ENCODE assay signal across 22 cellular contexts in genomic region chr4:146960634-146961033, GRCh38. TPM values are rescaled to one million over a fixed set of nuclear protein-coding genes. Genes with fewer than 3 reads are reported as not detected.
DNase-seq lines count a peak whose midpoint lies in the region; ATAC-seq and TF ChIP-seq lines count a peak whose summit lies in the region.
"Had no signal": no experiment of that assay in that cellular context is flagged by ENCODE, and none has a peak within 500 bp of the region (broad histone marks: within the 10 kb centered on the region; RNA-seq: fewer than 3 reads in every experiment).

No MANE protein-coding gene starts in this region.

- H3K27ac ChIP-seq in neural cell (ENCODE audit: low read length), result no peak overlapping the region
- no peak overlapping the region for H3K27ac ChIP-seq in endodermal cell (ENCODE audit: low read depth, low read length)
- H3K27ac ChIP-seq in upper lobe of right lung, result no peak overlapping the region
- H3K27ac ChIP-seq: HL-60, SK-N-MC had no signal

- H3K27ac Mint-ChIP-seq in endodermal cell, result no peak overlapping the region
- H3K27ac Mint-ChIP-seq: CD14-positive monocyte; CD8-positive, alpha-beta memory T cell; IgD-negative memory B cell; T-helper 1 cell treated with Interleukin-12 subunit alpha and Interleukin-12 subunit beta and Interleukin-4 antibody, amounts not matched to agents 30 μg/mL and 1 μg/mL, for 36 hours had no signal

- no peaks in the 10 kb centered on the region for H3K9me3 Mint-ChIP-seq in endodermal cell
- H3K9me3 Mint-ChIP-seq: T-helper 1 cell treated with Interleukin-12 subunit alpha and Interleukin-12 subunit beta and Interleukin-4 antibody, amounts not matched to agents 30 μg/mL and 1 μg/mL, for 36 hours had no signal

- no peak for TF ChIP-seq EP300 in neural cell (conservative IDR thresholded peaks at IDR 0.05; ENCODE audit: poor library complexity, severe bottlenecking)

- no peaks in the 10 kb centered on the region for H3K9me2 ChIP-seq in neural cell (ENCODE audit: insufficient read depth, low read length)

- intact Hi-C loops in upper lobe of right lung (cut with DNase I), result no loop called here

- H3F3A ChIP-seq in neural cell (ENCODE audit: insufficient read depth, low read length, poor library complexity, severe bottlenecking), result no peaks in the 10 kb centered on the region

- WGBS in endodermal cell (ENCODE audit: insufficient coverage in 1 of 2, insufficient read length in 1 of 2), 2 experiments, result 86 to 100% methylated on average over 1 to 2 of the region's 2 CpGs

- no peak overlapping the region for H2AFZ ChIP-seq in neural cell (ENCODE audit: low read depth, low read length)

- H3K4me3 Mint-ChIP-seq in endodermal cell, result no peak overlapping the region
- H3K4me3 Mint-ChIP-seq: CD14-positive monocyte; CD8-positive, alpha-beta memory T cell; IgD-negative memory B cell; T-helper 1 cell treated with Interleukin-12 subunit alpha and Interleukin-12 subunit beta and Interleukin-4 antibody, amounts not matched to agents 30 μg/mL and 1 μg/mL, for 36 hours had no signal

- H4K20me1 ChIP-seq in neural cell (ENCODE audit: insufficient read depth), result no peaks in the 10 kb centered on the region

- DNase-seq in GM12865 (ENCODE audit: low read depth) (peak; percentile 10), KBM-7 (peak; percentile 45), endodermal cell (no peak), upper lobe of right lung (no peak), NCI-H345 treated with DMSO at 0.1 percent for 48 hours (lab: John Stamatoyannopoulos, UW; ENCODE audit: unreplicated experiment) (no peak)
- DNase-seq: CD8-positive, alpha-beta memory T cell; DMS79 treated with DMSO at 0.1 percent for 48 hours; Karpas-422; NCI-H2029 treated with DMSO at 0.1 percent for 48 hours; NCI-H510A; SIG-M5; SW 1271; T-helper 9 cell had no signal

- H3K4me3 ChIP-seq in GM12865 (ENCODE audit: low read depth, low read length) (no peak overlapping the region), neural cell (ENCODE audit: low read length) (no peak overlapping the region), endodermal cell (ENCODE audit: low read length) (no peak overlapping the region), upper lobe of right lung (no peak overlapping the region)
- H3K4me3 ChIP-seq: SK-N-MC had no signal

- H3K36me3 ChIP-seq in neural cell (ENCODE audit: insufficient read depth, low read length) (no peaks in the 10 kb centered on the region), endodermal cell (ENCODE audit: control insufficient read depth, insufficient read depth, low read length) (no peaks in the 10 kb centered on the region), upper lobe of right lung (no peaks in the 10 kb centered on the region)

- peaks cover 3% of the 10 kb centered on the region for H3K4me1 Mint-ChIP-seq in endodermal cell
- H3K4me1 Mint-ChIP-seq: CD14-positive monocyte; CD8-positive, alpha-beta memory T cell; IgD-negative memory B cell had no signal

- ATAC-seq in GM19468 (IDR thresholded peaks at IDR 0.05; ENCODE audit: extremely low read depth, unreplicated experiment) (peak; percentile 21), HG03378 (IDR thresholded peaks at IDR 0.05; ENCODE audit: unreplicated experiment) (no peak), upper lobe of right lung (no peak)

- H3K9me3 ChIP-seq in neural cell (ENCODE audit: low read length) (no peaks in the 10 kb centered on the region), endodermal cell (ENCODE audit: control insufficient read depth, low read length) (no peaks in the 10 kb centered on the region), upper lobe of right lung (no peaks in the 10 kb centered on the region)

- no peak overlapping the region for H3K4me2 ChIP-seq in neural cell (ENCODE audit: low read length)

- H3K4me1 ChIP-seq in endodermal cell (ENCODE audit: control insufficient read depth, insufficient read depth, low read length) (peaks cover 4% of the 10 kb centered on the region), upper lobe of right lung (no peaks in the 10 kb centered on the region)

- H3K27me3 Mint-ChIP-seq in endodermal cell (ENCODE audit: insufficient read depth), result peaks cover 2% of the 10 kb centered on the region
- H3K27me3 Mint-ChIP-seq: IgD-negative memory B cell had no signal

- TF ChIP-seq CTCF in GM12865 (IDR thresholded peaks at IDR 0.05; ENCODE audit: insufficient read depth, low read depth, low read length, missing control alignments), result no peak
- TF ChIP-seq CTCF in neural cell (IDR thresholded peaks at IDR 0.05; ENCODE audit: poor library complexity, severe bottlenecking), result no peak
- no peak for TF ChIP-seq CTCF in endodermal cell (conservative IDR thresholded peaks at IDR 0.05)
- no peak for TF ChIP-seq CTCF in upper lobe of right lung (IDR thresholded peaks at IDR 0.05)

- no peaks in the 10 kb centered on the region for H3K36me3 Mint-ChIP-seq in endodermal cell (ENCODE audit: low read depth)
- H3K36me3 Mint-ChIP-seq: CD14-positive monocyte; CD8-positive, alpha-beta memory T cell had no signal

- in situ Hi-C loops in KBM-7 (cut with MboI; ENCODE audit: low pct_unique_long_range_greater_than_20kb, low sequenced_read_pairs), result no loop called here

- H3K9ac ChIP-seq in neural cell (ENCODE audit: low read length), result no peak overlapping the region
- H3K9ac ChIP-seq in endodermal cell (ENCODE audit: extremely low read depth, low read length, poor library complexity, severe bottlenecking), result no peak overlapping the region

- H3K27me3 ChIP-seq in neural cell (ENCODE audit: insufficient read depth, low read depth, low read length), result no peaks in the 10 kb centered on the region
- no peaks in the 10 kb centered on the region for H3K27me3 ChIP-seq in endodermal cell (ENCODE audit: control insufficient read depth, insufficient read depth, low read length, poor library complexity, severe bottlenecking)
- no peaks in the 10 kb centered on the region for H3K27me3 ChIP-seq in upper lobe of right lung

- no peak for TF ChIP-seq RAD21 in neural cell (conservative IDR thresholded peaks at IDR 0.05)

- H3K79me2 ChIP-seq in neural cell (replicated peaks; ENCODE audit: insufficient read depth, low read length), result no peaks in the 10 kb centered on the region

TF ChIP-seq in neural cell, 6 proteins besides CTCF, POLR2A, EP300 and RAD21:
- TF ChIP-seq EZH2 (IDR thresholded peaks at IDR 0.05; ENCODE audit: borderline replicate concordance, insufficient read depth, low read length, poor library complexity, severe bottlenecking) (no peak), POLR2AphosphoS5 (IDR thresholded peaks at IDR 0.05) (peak; percentile 23), TAF1 (IDR thresholded peaks at IDR 0.05; ENCODE audit: low read depth) (no peak), MXI1 (conservative IDR thresholded peaks at IDR 0.05; ENCODE audit: poor library complexity, severe bottlenecking) (no peak), SMC3 (conservative IDR thresholded peaks at IDR 0.05; ENCODE audit: poor library complexity) (no peak)

RNA-seq across cellular contexts. Expression of gene TTC29, which starts 15.0 kb away (rescaled TPM):
- not detected in 2 replicates for polyA plus RNA-seq in neural cell
- polyA minus RNA-seq in neural cell, result 0.24 TPM in 1 of 2 replicates, not detected in the other
- total RNA-seq in endodermal cell (1 to 10 TPM; 2.7 to 6.5 TPM), upper lobe of right lung (not detected)
- 5.0 TPM for polyA plus RNA-seq in endodermal cell (2013, experiment 1 of 2)
- 4.6 TPM for polyA plus RNA-seq in endodermal cell (2013, experiment 2 of 2)
- total RNA-seq: CD8-positive, alpha-beta memory T cell; MCF 10A had no signal
- polyA plus RNA-seq: CD14-positive monocyte; CD8-positive, alpha-beta memory T cell; IgD-negative memory B cell had no signal

Comparison
In these comparisons a context has a peak if more than half of its experiments do, and no peak if none do; other contexts are left out.
1. DNase-seq: peak in GM12865 (single experiment) and KBM-7 (single experiment); none in endodermal cell (single experiment), upper lobe of right lung (single experiment) and NCI-H345 treated with DMSO at 0.1 percent for 48 hours (single experiment).